Comparison of ENCODE assay signal across 1 cellular context in the genomic region with DNA sequence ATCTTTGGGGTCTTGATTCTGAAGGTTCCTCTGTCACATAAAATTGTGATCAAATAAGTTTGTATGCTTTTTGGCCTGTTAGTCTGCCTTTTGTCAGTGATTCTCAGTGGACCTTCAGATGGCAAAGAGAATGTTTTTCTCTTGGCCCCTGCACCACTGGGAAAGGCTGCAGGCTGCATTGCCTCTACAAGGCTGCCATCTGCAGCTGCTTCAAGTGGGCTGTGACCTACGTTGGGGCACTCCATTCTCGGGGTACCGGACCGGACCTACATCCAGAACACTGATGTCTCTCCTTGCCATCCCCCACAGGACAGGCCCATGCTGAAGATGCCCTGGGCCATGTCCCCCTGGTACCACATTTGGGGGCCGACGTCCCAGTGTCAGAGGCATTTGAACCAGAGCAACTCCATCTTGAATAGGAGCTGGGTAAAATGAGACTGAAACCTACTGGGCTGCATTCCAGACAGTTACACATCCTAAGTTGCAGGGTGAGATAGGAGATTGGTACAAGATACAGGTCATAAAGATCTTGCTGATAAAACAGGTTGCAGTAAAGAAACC.
TF ChIP-seq lines count a peak whose summit lies in the region.

No MANE protein-coding gene starts in this region.

TF ChIP-seq in K562, 482 proteins besides CTCF, POLR2A, EP300 and RAD21 (continues in another document):
- TF ChIP-seq, protein P1, sequence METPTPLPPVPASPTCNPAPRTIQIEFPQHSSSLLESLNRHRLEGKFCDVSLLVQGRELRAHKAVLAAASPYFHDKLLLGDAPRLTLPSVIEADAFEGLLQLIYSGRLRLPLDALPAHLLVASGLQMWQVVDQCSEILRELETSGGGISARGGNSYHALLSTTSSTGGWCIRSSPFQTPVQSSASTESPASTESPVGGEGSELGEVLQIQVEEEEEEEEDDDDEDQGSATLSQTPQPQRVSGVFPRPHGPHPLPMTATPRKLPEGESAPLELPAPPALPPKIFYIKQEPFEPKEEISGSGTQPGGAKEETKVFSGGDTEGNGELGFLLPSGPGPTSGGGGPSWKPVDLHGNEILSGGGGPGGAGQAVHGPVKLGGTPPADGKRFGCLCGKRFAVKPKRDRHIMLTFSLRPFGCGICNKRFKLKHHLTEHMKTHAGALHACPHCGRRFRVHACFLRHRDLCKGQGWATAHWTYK (CRISPR knock-in tag; IDR thresholded peaks at IDR 0.05) = peak; percentile 60; the same call in 1 of the 2 replicates
- TF ChIP-seq PTTG1 (tag; IDR thresholded peaks at IDR 0.05; ENCODE audit: low read depth) (peak; percentile 46; the same call in 1 of the 2 replicates), SNRNP70 (optimal IDR thresholded peaks at IDR 0.05; ENCODE audit: low read depth, low read length) (no peak), PYGO2 (tag; IDR thresholded peaks at IDR 0.05) (peak; percentile 76), SMAD4 (CRISPR knock-in tag; conservative IDR thresholded peaks at IDR 0.05) (peak; percentile 55; the same call in 1 of the 2 replicates), MAZ (CRISPR knock-in tag; conservative IDR thresholded peaks at IDR 0.05 in 1 of 2, IDR thresholded peaks at IDR 0.05 in 1 of 2) (0 out of 4 replicates have a peak, but pooled peaks of 1 of the 2 experiments have one; percentile 33), HDAC8 (tag; IDR thresholded peaks at IDR 0.05) (peak; percentile 58; the same call in 1 of the 2 replicates), TAF7 (tag; IDR thresholded peaks at IDR 0.05) (peak; percentile 48; the same call in 1 of the 2 replicates), ZNF165 (CRISPR knock-in tag; IDR thresholded peaks at IDR 0.05; ENCODE audit: borderline replicate concordance) (peak; percentile 91; the same call in 1 of the 2 replicates), HIVEP1 (CRISPR knock-in tag; IDR thresholded peaks at IDR 0.05) (0 out of 2 replicates have a peak, but pooled peaks have one; percentile 34), ZNF592 (IDR thresholded peaks at IDR 0.05) (peak; percentile 73), ZNF280B (CRISPR knock-in tag; IDR thresholded peaks at IDR 0.05) (no peak), E2F3 (CRISPR knock-in tag; IDR thresholded peaks at IDR 0.05) (peak; percentile 77), MEF2D (tag; conservative IDR thresholded peaks at IDR 0.05; ENCODE audit: low read depth) (peak; percentile 66), RFX7 (CRISPR knock-in tag; IDR thresholded peaks at IDR 0.05) (no peak), ZNF583 (CRISPR knock-in tag; IDR thresholded peaks at IDR 0.05) (peak; percentile 81; the same call in 1 of the 2 replicates), ZNF324 (CRISPR knock-in tag; IDR thresholded peaks at IDR 0.05) (0 out of 2 replicates have a peak, but pooled peaks have one; percentile 29), PTRF (tag; IDR thresholded peaks at IDR 0.05) (0 out of 2 replicates have a peak, but pooled peaks have one; percentile 53), ZNF79 (CRISPR knock-in tag; IDR thresholded peaks at IDR 0.05; ENCODE audit: low read depth) (peak; percentile 70; the same call in 1 of the 2 replicates), ZNF449 (CRISPR knock-in tag; IDR thresholded peaks at IDR 0.05) (peak; percentile 89), NR2F6 (CRISPR knock-in tag; IDR thresholded peaks at IDR 0.05) (no peak), DDX20 (tag; IDR thresholded peaks at IDR 0.05; ENCODE audit: low read depth) (peak; percentile 57; the same call in 1 of the 2 replicates), CC2D1A (IDR thresholded peaks at IDR 0.05) (no peak), ERF (CRISPR knock-in tag; IDR thresholded peaks at IDR 0.05) (peak; percentile 51; the same call in 1 of the 2 replicates)
- TF ChIP-seq, protein P2, sequence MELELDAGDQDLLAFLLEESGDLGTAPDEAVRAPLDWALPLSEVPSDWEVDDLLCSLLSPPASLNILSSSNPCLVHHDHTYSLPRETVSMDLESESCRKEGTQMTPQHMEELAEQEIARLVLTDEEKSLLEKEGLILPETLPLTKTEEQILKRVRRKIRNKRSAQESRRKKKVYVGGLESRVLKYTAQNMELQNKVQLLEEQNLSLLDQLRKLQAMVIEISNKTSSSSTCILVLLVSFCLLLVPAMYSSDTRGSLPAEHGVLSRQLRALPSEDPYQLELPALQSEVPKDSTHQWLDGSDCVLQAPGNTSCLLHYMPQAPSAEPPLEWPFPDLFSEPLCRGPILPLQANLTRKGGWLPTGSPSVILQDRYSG (tag; conservative IDR thresholded peaks at IDR 0.05; ENCODE audit: low read depth) = peak; percentile 65; the same call in 1 of the 2 replicates
- TF ChIP-seq, protein P3, sequence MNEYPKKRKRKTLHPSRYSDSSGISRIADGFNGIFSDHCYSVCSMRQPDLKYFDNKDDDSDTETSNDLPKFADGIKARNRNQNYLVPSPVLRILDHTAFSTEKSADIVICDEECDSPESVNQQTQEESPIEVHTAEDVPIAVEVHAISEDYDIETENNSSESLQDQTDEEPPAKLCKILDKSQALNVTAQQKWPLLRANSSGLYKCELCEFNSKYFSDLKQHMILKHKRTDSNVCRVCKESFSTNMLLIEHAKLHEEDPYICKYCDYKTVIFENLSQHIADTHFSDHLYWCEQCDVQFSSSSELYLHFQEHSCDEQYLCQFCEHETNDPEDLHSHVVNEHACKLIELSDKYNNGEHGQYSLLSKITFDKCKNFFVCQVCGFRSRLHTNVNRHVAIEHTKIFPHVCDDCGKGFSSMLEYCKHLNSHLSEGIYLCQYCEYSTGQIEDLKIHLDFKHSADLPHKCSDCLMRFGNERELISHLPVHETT (CRISPR knock-in tag; conservative IDR thresholded peaks at IDR 0.05 in 1 of 2, IDR thresholded peaks at IDR 0.05 in 1 of 2) = peak in 1 of 2 experiments; percentile 59; a peak in 2 of 4 replicates
- TF ChIP-seq, protein P4, sequence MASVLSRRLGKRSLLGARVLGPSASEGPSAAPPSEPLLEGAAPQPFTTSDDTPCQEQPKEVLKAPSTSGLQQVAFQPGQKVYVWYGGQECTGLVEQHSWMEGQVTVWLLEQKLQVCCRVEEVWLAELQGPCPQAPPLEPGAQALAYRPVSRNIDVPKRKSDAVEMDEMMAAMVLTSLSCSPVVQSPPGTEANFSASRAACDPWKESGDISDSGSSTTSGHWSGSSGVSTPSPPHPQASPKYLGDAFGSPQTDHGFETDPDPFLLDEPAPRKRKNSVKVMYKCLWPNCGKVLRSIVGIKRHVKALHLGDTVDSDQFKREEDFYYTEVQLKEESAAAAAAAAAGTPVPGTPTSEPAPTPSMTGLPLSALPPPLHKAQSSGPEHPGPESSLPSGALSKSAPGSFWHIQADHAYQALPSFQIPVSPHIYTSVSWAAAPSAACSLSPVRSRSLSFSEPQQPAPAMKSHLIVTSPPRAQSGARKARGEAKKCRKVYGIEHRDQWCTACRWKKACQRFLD (CRISPR knock-in tag; IDR thresholded peaks at IDR 0.05) = peak; percentile 50; the same call in 1 of the 2 replicates
- TF ChIP-seq, protein P5, sequence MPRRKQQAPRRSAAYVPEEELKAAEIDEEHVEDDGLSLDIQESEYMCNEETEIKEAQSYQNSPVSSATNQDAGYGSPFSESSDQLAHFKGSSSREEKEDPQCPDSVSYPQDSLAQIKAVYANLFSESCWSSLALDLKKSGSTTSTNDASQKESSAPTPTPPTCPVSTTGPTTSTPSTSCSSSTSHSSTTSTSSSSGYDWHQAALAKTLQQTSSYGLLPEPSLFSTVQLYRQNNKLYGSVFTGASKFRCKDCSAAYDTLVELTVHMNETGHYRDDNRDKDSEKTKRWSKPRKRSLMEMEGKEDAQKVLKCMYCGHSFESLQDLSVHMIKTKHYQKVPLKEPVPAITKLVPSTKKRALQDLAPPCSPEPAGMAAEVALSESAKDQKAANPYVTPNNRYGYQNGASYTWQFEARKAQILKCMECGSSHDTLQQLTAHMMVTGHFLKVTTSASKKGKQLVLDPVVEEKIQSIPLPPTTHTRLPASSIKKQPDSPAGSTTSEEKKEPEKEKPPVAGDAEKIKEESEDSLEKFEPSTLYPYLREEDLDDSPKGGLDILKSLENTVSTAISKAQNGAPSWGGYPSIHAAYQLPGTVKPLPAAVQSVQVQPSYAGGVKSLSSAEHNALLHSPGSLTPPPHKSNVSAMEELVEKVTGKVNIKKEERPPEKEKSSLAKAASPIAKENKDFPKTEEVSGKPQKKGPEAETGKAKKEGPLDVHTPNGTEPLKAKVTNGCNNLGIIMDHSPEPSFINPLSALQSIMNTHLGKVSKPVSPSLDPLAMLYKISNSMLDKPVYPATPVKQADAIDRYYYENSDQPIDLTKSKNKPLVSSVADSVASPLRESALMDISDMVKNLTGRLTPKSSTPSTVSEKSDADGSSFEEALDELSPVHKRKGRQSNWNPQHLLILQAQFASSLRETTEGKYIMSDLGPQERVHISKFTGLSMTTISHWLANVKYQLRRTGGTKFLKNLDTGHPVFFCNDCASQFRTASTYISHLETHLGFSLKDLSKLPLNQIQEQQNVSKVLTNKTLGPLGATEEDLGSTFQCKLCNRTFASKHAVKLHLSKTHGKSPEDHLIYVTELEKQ (CRISPR knock-in tag; IDR thresholded peaks at IDR 0.05) = 0 out of 2 replicates have a peak, but pooled peaks have one; percentile 49
- TF ChIP-seq, protein P6, sequence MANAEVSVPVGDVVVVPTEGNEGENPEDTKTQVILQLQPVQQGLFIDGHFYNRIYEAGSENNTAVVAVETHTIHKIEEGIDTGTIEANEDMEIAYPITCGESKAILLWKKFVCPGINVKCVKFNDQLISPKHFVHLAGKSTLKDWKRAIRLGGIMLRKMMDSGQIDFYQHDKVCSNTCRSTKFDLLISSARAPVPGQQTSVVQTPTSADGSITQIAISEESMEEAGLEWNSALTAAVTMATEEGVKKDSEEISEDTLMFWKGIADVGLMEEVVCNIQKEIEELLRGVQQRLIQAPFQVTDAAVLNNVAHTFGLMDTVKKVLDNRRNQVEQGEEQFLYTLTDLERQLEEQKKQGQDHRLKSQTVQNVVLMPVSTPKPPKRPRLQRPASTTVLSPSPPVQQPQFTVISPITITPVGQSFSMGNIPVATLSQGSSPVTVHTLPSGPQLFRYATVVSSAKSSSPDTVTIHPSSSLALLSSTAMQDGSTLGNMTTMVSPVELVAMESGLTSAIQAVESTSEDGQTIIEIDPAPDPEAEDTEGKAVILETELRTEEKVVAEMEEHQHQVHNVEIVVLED (CRISPR knock-in tag; IDR thresholded peaks at IDR 0.05) = peak; percentile 53
- TF ChIP-seq, protein P7, sequence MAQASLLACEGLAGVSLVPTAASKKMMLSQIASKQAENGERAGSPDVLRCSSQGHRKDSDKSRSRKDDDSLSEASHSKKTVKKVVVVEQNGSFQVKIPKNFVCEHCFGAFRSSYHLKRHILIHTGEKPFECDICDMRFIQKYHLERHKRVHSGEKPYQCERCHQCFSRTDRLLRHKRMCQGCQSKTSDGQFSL (CRISPR knock-in tag; IDR thresholded peaks at IDR 0.05) = no peak
- TF ChIP-seq, protein P7 (tag; IDR thresholded peaks at IDR 0.05) = peak in 1 of 2 experiments; percentile 55; a peak in 1 of 4 replicates
- TF ChIP-seq, protein P8, sequence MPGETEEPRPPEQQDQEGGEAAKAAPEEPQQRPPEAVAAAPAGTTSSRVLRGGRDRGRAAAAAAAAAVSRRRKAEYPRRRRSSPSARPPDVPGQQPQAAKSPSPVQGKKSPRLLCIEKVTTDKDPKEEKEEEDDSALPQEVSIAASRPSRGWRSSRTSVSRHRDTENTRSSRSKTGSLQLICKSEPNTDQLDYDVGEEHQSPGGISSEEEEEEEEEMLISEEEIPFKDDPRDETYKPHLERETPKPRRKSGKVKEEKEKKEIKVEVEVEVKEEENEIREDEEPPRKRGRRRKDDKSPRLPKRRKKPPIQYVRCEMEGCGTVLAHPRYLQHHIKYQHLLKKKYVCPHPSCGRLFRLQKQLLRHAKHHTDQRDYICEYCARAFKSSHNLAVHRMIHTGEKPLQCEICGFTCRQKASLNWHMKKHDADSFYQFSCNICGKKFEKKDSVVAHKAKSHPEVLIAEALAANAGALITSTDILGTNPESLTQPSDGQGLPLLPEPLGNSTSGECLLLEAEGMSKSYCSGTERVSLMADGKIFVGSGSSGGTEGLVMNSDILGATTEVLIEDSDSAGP (CRISPR knock-in tag; IDR thresholded peaks at IDR 0.05) = no peak
